In genomic region chr20:61127311-61128044, GRCh38 we compare ENCODE assay signal across 14 cellular contexts.
A peak's percentile ranks its signal among the peaks of the same experiment; 100 is the strongest.
DNase-seq lines count a peak whose midpoint lies in the region; ATAC-seq and TF ChIP-seq lines count a peak whose summit lies in the region.
"Had no signal": no experiment of that assay in that cellular context is flagged by ENCODE, and none has a peak within 500 bp of the region (broad histone marks: within the 10 kb centered on the region; RNA-seq: fewer than 3 reads in every experiment).

No MANE protein-coding gene starts in this region.

- peak overlapping the region; percentile 91 for H2AK9ac ChIP-seq in IMR-90 (replicated peaks; ENCODE audit: low read depth, low read length, poor library complexity)

- peak overlapping the region; percentile 20 for H3K27ac Mint-ChIP-seq in chondrocyte (ENCODE audit: unreplicated experiment)
- H3K27ac Mint-ChIP-seq: activated T-cell treated with anti-CD3 and anti-CD28 coated beads, Interleukin-2, amount 50 U/mL, for 24 hours; B cell; progenitor cell of endocrine pancreas had no signal

- no peaks in the 10 kb centered on the region for H3K36me3 ChIP-seq in IMR-90 (ENCODE audit: control insufficient read depth, insufficient read depth, low read length)
- no peaks in the 10 kb centered on the region for H3K36me3 ChIP-seq in left ventricle myocardium inferior
- H3K36me3 ChIP-seq: tibial artery had no signal

- CTCF ChIA-PET in IMR-90 (lab: Yijun Ruan, JAX) = interaction anchor here (0.6 kb wide), 1 partner anchor 278 kb away, joined by 3 read pairs; no protein-coding TSS in a partner anchor

- peak overlapping the region; percentile 86; the same call in 1 of the 2 replicates for H3K4ac ChIP-seq in IMR-90 (ENCODE audit: low read depth, low read length)

- peaks cover 6% of the 10 kb centered on the region; the same call in 1 of the 2 replicates for H3K9me1 ChIP-seq in IMR-90 (ENCODE audit: insufficient read depth, low read length)

- H3K4me1 ChIP-seq in IMR-90 (ENCODE audit: control insufficient read depth, insufficient read depth, low read length) = no peaks in the 10 kb centered on the region; the same call in 1 of the 2 replicates
- no peaks in the 10 kb centered on the region for H3K4me1 ChIP-seq in left ventricle myocardium inferior
- H3K4me1 ChIP-seq: tibial artery had no signal

- WGBS in IMR-90 (ENCODE audit: extremely low coverage in 2 of 2, insufficient read length in 1 of 2), 2 experiments = 75% methylated on average over 5 of the region's 13 CpGs; no CpG with 5 or more reads in 1 of the 2 experiments

- intact Hi-C loops in IMR-90 (cut with micrococcal nuclease) = no loop called here
- intact Hi-C loops in left ventricle myocardium inferior (cut with micrococcal nuclease) = no loop called here

- ATAC-seq in IMR-90 (ENCODE audit: low read depth) (peak; percentile 73), HG02678 (IDR thresholded peaks at IDR 0.05; ENCODE audit: unreplicated experiment) (no peak), HG03457 (IDR thresholded peaks at IDR 0.05; ENCODE audit: unreplicated experiment) (no peak)
- ATAC-seq: GM12878 had no signal

- dilution Hi-C loops in IMR-90 (cut with HindIII; ENCODE audit: low sequenced_read_pairs, unreplicated experiment) = no loop called here

- H4K91ac ChIP-seq in IMR-90 (ENCODE audit: insufficient read depth, low read depth, low read length) = peak overlapping the region; percentile 73; the same call in 1 of the 2 replicates

- H3K9ac ChIP-seq in IMR-90 (ENCODE audit: low read depth, low read length) = no peak overlapping the region

- H3K4me3 ChIP-seq in AG09309 (ENCODE audit: control insufficient read depth, low read depth, low read length) (no peak overlapping the region), IMR-90 (ENCODE audit: insufficient read depth, low read depth, low read length) (no peak overlapping the region), left ventricle myocardium inferior (no peak overlapping the region)
- H3K4me3 ChIP-seq: GM12878, tibial artery had no signal

- peak overlapping the region; percentile 88 for H2BK20ac ChIP-seq in IMR-90 (ENCODE audit: low read depth, low read length)

- no peaks in the 10 kb centered on the region for H3K27me3 Mint-ChIP-seq in chondrocyte (ENCODE audit: low read depth)
- H3K27me3 Mint-ChIP-seq: B cell had no signal

- peak overlapping the region; percentile 80 for H2BK5ac ChIP-seq in IMR-90 (ENCODE audit: low read depth, low read length, poor library complexity, severe bottlenecking)

- no peaks in the 10 kb centered on the region for H3K79me1 ChIP-seq in IMR-90 (ENCODE audit: low read depth in 1 of 2, low read length in 2 of 2)

- no peak overlapping the region for H3K4me2 ChIP-seq in IMR-90 (ENCODE audit: low read depth, low read length)

- peak overlapping the region; percentile 9; the same call in 1 of the 2 replicates for H3K18ac ChIP-seq in IMR-90 (ENCODE audit: low read depth, low read length)

- peak overlapping the region; percentile 75 for H2AFZ ChIP-seq in IMR-90 (replicated peaks; ENCODE audit: low read length, poor library complexity)

- H3K9me3 Mint-ChIP-seq in chondrocyte (ENCODE audit: low read depth) = no peaks in the 10 kb centered on the region
- H3K9me3 Mint-ChIP-seq: activated T-cell treated with anti-CD3 and anti-CD28 coated beads, Interleukin-2, amount 50 U/mL, for 24 hours had no signal

- TF ChIP-seq RAD21 in IMR-90 (IDR thresholded peaks at IDR 0.05; ENCODE audit: low read length) = no peak

- H3K14ac ChIP-seq in IMR-90 (replicated peaks; ENCODE audit: low read depth, low read length) = peak overlapping the region; percentile 97

- peak overlapping the region; percentile 37 to 86 for H4K8ac ChIP-seq in IMR-90 (ENCODE audit: low read depth in 2 of 2, low read length in 2 of 2)

- TF ChIP-seq POLR2A in IMR-90 (IDR thresholded peaks at IDR 0.05; ENCODE audit: low read depth, low read length) = no peak

- H3K9me3 ChIP-seq in IMR-90 (ENCODE audit: control insufficient read depth, insufficient read depth, low read length) (no peaks in the 10 kb centered on the region), left ventricle myocardium inferior (replicated peaks) (no peaks in the 10 kb centered on the region)
- H3K9me3 ChIP-seq: tibial artery had no signal

- DNase-seq in AG09309 (ENCODE audit: low read depth) (peak; percentile 16), IMR-90 (peak; percentile 92), chondrocyte (ENCODE audit: low spot score) (no peak), mesenteric fat pad (ENCODE audit: low spot score) (peak; percentile 18), left ventricle myocardium inferior (no peak), NCI-H526 (lab: John Stamatoyannopoulos, UW) (no peak)
- DNase-seq: activated T-cell treated with anti-CD3 and anti-CD28 coated beads, Interleukin-2, amount 50 U/mL, for 24 hours; NCI-H1930; tibial artery had no signal

- H2BK120ac ChIP-seq in IMR-90 (ENCODE audit: low read depth, low read length) = peak overlapping the region; percentile 94

- H3K27me3 ChIP-seq in IMR-90 (ENCODE audit: control insufficient read depth, insufficient read depth, low read length) = no peaks in the 10 kb centered on the region; the same call in 1 of the 2 replicates
- H3K27me3 ChIP-seq in left ventricle myocardium inferior (ENCODE audit: low read depth) = peaks cover 42% of the 10 kb centered on the region

- TF ChIP-seq CTCF in AG09309 (IDR thresholded peaks at IDR 0.05; ENCODE audit: control insufficient read depth, insufficient read depth, low read depth, low read length, missing control alignments) = no peak
- TF ChIP-seq CTCF in IMR-90 (conservative IDR thresholded peaks at IDR 0.05; ENCODE audit: low read depth, low read length) = no peak
- TF ChIP-seq CTCF in chondrocyte (IDR thresholded peaks at IDR 0.05) = no peak
- TF ChIP-seq CTCF in left ventricle myocardium inferior (IDR thresholded peaks at IDR 0.05; ENCODE audit: borderline replicate concordance) = no peak

- POLR2A ChIA-PET in IMR-90 (lab: Charles Lee; ENCODE audit: unreplicated experiment) = no interaction called here

- H2AK5ac ChIP-seq in IMR-90 (ENCODE audit: low read depth, low read length) = 0 out of 2 replicates have a peak overlapping the region, but pooled peaks have one; percentile 50

- no peak overlapping the region for H3K56ac ChIP-seq in IMR-90 (ENCODE audit: extremely low read depth, insufficient read depth, low read length)

- H3K27ac ChIP-seq in IMR-90 (ENCODE audit: insufficient read depth, low read length) = no peak overlapping the region; the same call in 1 of the 2 replicates
- H3K27ac ChIP-seq in left ventricle myocardium inferior (replicated peaks) = no peak overlapping the region
- H3K27ac ChIP-seq: tibial artery had no signal

- H3K4me3 Mint-ChIP-seq in chondrocyte (ENCODE audit: unreplicated experiment) = no peak overlapping the region
- H3K4me3 Mint-ChIP-seq: activated T-cell treated with anti-CD3 and anti-CD28 coated beads, Interleukin-2, amount 50 U/mL, for 24 hours; B cell had no signal

- in situ Hi-C loops in IMR-90 (cut with MboI; ENCODE audit: low sequenced_read_pairs) = no loop called here

- no TSS peak for BruUV-seq in IMR-90 (replicated peaks; lab: Mats Ljungman, UMichigan)

- 0 out of 2 replicates have a peak overlapping the region, but pooled peaks have one; percentile 43 for H3K23ac ChIP-seq in IMR-90 (ENCODE audit: low read depth, low read length)

- no peaks in the 10 kb centered on the region for H4K20me1 ChIP-seq in IMR-90 (ENCODE audit: insufficient read depth, low read length)

- H2BK15ac ChIP-seq in IMR-90 (ENCODE audit: low read depth, low read length) = no peak overlapping the region; the same call in 2 of the 3 replicates

- peaks cover 6% of the 10 kb centered on the region for H3K4me1 Mint-ChIP-seq in chondrocyte (ENCODE audit: low read depth)
- H3K4me1 Mint-ChIP-seq: B cell had no signal

- peak overlapping the region; percentile 68; the same call in 1 of the 2 replicates for H4K5ac ChIP-seq in IMR-90 (ENCODE audit: low read depth, low read length)

- no peaks in the 10 kb centered on the region for H3K36me3 Mint-ChIP-seq in chondrocyte (ENCODE audit: low read depth)

TF ChIP-seq in IMR-90, 13 proteins besides CTCF, POLR2A, EP300 and RAD21:
- TF ChIP-seq SMC3 (IDR thresholded peaks at IDR 0.05; ENCODE audit: low read depth, low read length) (no peak), BHLHE40 (IDR thresholded peaks at IDR 0.05; ENCODE audit: low read depth, low read length) (no peak), NFE2L2 (IDR thresholded peaks at IDR 0.05; ENCODE audit: low read depth, low read length) (no peak), RFX5 (IDR thresholded peaks at IDR 0.05; ENCODE audit: low read depth, low read length) (no peak), MAZ (IDR thresholded peaks at IDR 0.05; ENCODE audit: borderline replicate concordance, low read depth, low read length) (no peak), FOS (IDR thresholded peaks at IDR 0.05; ENCODE audit: low read depth, low read length) (no peak), ELK1 (IDR thresholded peaks at IDR 0.05; ENCODE audit: borderline replicate concordance, low read depth, low read length) (no peak), CHD1 (IDR thresholded peaks at IDR 0.05; ENCODE audit: low read depth, low read length) (no peak), MXI1 (IDR thresholded peaks at IDR 0.05; ENCODE audit: borderline replicate concordance, low read depth, low read length) (no peak)
TF ChIP-seq in IMR-90: peak in this region for 0.

Comparison
In these comparisons a context has a peak if more than half of its experiments do, and no peak if none do; other contexts are left out.
1. DNase-seq: peak in AG09309 (single experiment), IMR-90 (single experiment) and mesenteric fat pad (single experiment); none in chondrocyte (single experiment), left ventricle myocardium inferior (single experiment) and NCI-H526 (0 of 2).